In the genomic region with DNA sequence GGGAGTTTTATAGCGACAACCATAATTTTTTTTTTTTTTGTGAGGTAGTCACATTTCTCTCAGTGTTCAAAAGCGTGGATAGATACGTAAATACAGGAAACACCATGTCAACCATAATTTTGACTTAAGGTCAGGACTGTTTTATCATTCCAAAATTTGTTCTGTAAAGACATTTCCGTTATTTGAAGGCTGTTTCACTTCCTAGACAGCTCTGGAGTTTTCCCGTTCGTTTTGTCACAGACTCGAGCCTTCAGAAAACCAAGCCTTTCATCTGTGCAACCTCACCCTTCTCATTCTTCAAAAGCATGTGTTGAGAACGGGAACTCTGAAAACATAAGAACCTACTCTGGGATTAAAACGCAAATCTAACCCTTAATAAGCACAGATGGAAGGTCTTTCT, we compare ENCODE assay signal across 22 cellular contexts. TPM values are rescaled to one million over a fixed set of nuclear protein-coding genes. Genes with fewer than 3 reads are reported as not detected.
DNase-seq lines count a peak whose midpoint lies in the region; ATAC-seq, FAIRE-seq and TF ChIP-seq lines count a peak whose summit lies in the region.
"Had no signal": no experiment of that assay in that cellular context is flagged by ENCODE, and none has a peak within 500 bp of the region (broad histone marks: within the 10 kb centered on the region; RNA-seq: fewer than 3 reads in every experiment).

No MANE protein-coding gene starts in this region.

- CTCF ChIA-PET in A673 (lab: Charles Lee) (no interaction called here), K562 (lab: Yijun Ruan, JAX; ENCODE audit: low intra/inter-chr PET ratio) (interaction anchor here (0.6 kb wide), 1 partner anchor 220 kb away, joined by 3 read pairs; no protein-coding TSS in a partner anchor)

- TF ChIP-seq CTCF in A673 (conservative IDR thresholded peaks at IDR 0.05; ENCODE audit: low read depth, low read length) (no peak), RWPE2 (IDR thresholded peaks at IDR 0.05; ENCODE audit: poor library complexity, severe bottlenecking) (no peak), K562 (IDR thresholded peaks at IDR 0.05 in 2 of 3, conservative IDR thresholded peaks at IDR 0.05 in 1 of 3; ENCODE audit: insufficient read depth in 2 of 3, low read depth in 1 of 3, low read length in 3 of 3) (no peak)

- no peak overlapping the region for H2AFZ ChIP-seq in K562 (ENCODE audit: low read depth, low read length)
- H2AFZ ChIP-seq: GM23248 had no signal

- in situ Hi-C loops in K562 (cut with MboI) = no loop called here

- H3K4me1 ChIP-seq in A673 (ENCODE audit: insufficient read depth, low read length, poor library complexity, severe bottlenecking) (peaks cover 73% of the 10 kb centered on the region), RWPE2 (ENCODE audit: insufficient read depth, poor library complexity, severe bottlenecking) (peaks cover 40% of the 10 kb centered on the region), K562 (replicated peaks in 1 of 2; ENCODE audit: control insufficient read depth in 2 of 2, insufficient read depth in 2 of 2, low read length in 2 of 2) (peaks cover 5 to 8% of the 10 kb centered on the region in 2 experiments; a peak in 4 of 5 replicates)
- H3K4me1 ChIP-seq: BE2C had no signal

- WGBS in K562 (ENCODE audit: insufficient coverage, low coverage, missing lambda C conversion rate) = 5% methylated on average over 9 of the region's 9 CpGs

- peak overlapping the region; percentile 29 for H3K27ac ChIP-seq in A673 (ENCODE audit: low read depth, low read length, poor library complexity, severe bottlenecking)
- peak overlapping the region; percentile 82 for H3K27ac ChIP-seq in RWPE2 (ENCODE audit: poor library complexity, severe bottlenecking)
- H3K27ac ChIP-seq in K562 (ENCODE audit: extremely low read depth, low read depth, low read length) = no peak overlapping the region
- H3K27ac ChIP-seq: BLaER1 treated with 17β-estradiol and CSF1 and Interleukin-3, amounts not matched to agents 10 nM and 100 nM; GM23248 had no signal

- no peak overlapping the region for H3K4me2 ChIP-seq in K562 (ENCODE audit: insufficient read depth, low read length)

- DNase-seq in A673 (ENCODE audit: low spot score) (no peak), RWPE2 (ENCODE audit: low spot score) (no peak), K562 (ENCODE audit: extremely low read depth in 1 of 4, low spot score in 3 of 4) (no peak), left kidney (ENCODE audit: low read depth, low spot score) (peak; percentile 34), NOMO-1 treated with DMSO at 0.1 percent for 48 hours (lab: John Stamatoyannopoulos, UW; ENCODE audit: unreplicated experiment) (no peak), NCI-H510A (lab: John Stamatoyannopoulos, UW) (no peak), T1000 (lab: John Stamatoyannopoulos, UW) (no peak)
- DNase-seq: CD4-positive, alpha-beta T cell; DMS 273 treated with DMSO at 0.1 percent for 48 hours; DMS79; EL; GDM1; GM23248; H9 had no signal

- TF ChIP-seq EP300 in K562 (IDR thresholded peaks at IDR 0.05; ENCODE audit: low read length) = no peak

- H3K4me3 ChIP-seq in A673 (ENCODE audit: low read depth, low read length, poor library complexity, severe bottlenecking) = no peak overlapping the region
- no peak overlapping the region for H3K4me3 ChIP-seq in RWPE2 (ENCODE audit: severe bottlenecking)
- no peak overlapping the region for H3K4me3 ChIP-seq in K562
- H3K4me3 ChIP-seq: BLaER1 treated with 17β-estradiol and CSF1 and Interleukin-3, amounts not matched to agents 10 nM and 100 nM; GM12878; GM23248 had no signal

- BruUV-seq in A673 (replicated peaks; lab: Mats Ljungman, UMichigan) (no TSS peak), K562 (replicated peaks; lab: Mats Ljungman, UMichigan) (no TSS peak)

- no peak overlapping the region for H3K9ac ChIP-seq in K562 (ENCODE audit: insufficient read depth in 1 of 2, low read depth in 2 of 2, low read length in 2 of 2)
- H3K9ac ChIP-seq: BLaER1 treated with 17β-estradiol and CSF1 and Interleukin-3, amounts not matched to agents 10 nM and 100 nM; GM23248 had no signal

- no peaks in the 10 kb centered on the region for H3K9me3 ChIP-seq in A673 (ENCODE audit: low read depth, low read length, poor library complexity, severe bottlenecking)
- no peaks in the 10 kb centered on the region for H3K9me3 ChIP-seq in RWPE2 (ENCODE audit: severe bottlenecking)
- no peaks in the 10 kb centered on the region for H3K9me3 ChIP-seq in K562 (replicated peaks; ENCODE audit: control insufficient read depth, insufficient read depth, low read depth, low read length)
- H3K9me3 ChIP-seq: BE2C; BLaER1 treated with 17β-estradiol and CSF1 and Interleukin-3, amounts not matched to agents 10 nM and 100 nM had no signal

- H3K27me3 ChIP-seq in A673 (replicated peaks; ENCODE audit: insufficient read depth, low read depth, low read length, poor library complexity) = no peaks in the 10 kb centered on the region
- no peaks in the 10 kb centered on the region for H3K27me3 ChIP-seq in RWPE2 (ENCODE audit: insufficient read depth, poor library complexity, severe bottlenecking)
- peaks cover 35 to 47% of the 10 kb centered on the region in 2 experiments for H3K27me3 ChIP-seq in K562 (ENCODE audit: control insufficient read depth in 2 of 2, insufficient read depth in 2 of 2, low read length in 2 of 2)

- TF ChIP-seq RAD21 in K562 (CRISPR knock-in tag; conservative IDR thresholded peaks at IDR 0.05 in 1 of 2, IDR thresholded peaks at IDR 0.05 in 1 of 2) = no peak

- peak; percentile 29 for FAIRE-seq in K562 (lab: Jason Lieb, UNC)
- FAIRE-seq: D721Med, GM12878, GM19239 had no signal

- POLR2A ChIA-PET in A673 (lab: Charles Lee; ENCODE audit: low non-redundant PET) = interaction anchor here (0.7 to 0.8 kb wide), 3 partner anchors 18 to 296 kb away, joined by 5 to 10 read pairs (median 6); no protein-coding TSS in a partner anchor
- POLR2A ChIA-PET in K562 (lab: Yijun Ruan, JAX) = interaction anchor here (0.7 to 1.6 kb wide), 2 partner anchors 15 to 16 kb away, joined by 4 to 8 read pairs; no protein-coding TSS in a partner anchor

- intact Hi-C loops in A673 (cut with micrococcal nuclease; ENCODE audit: unreplicated experiment) (loop anchor here (10.0 kb wide), 1 partner anchor 212 kb away; no protein-coding TSS in a partner anchor), K562 (cut with micrococcal nuclease) (no loop called here)

- H3K79me2 ChIP-seq in K562 (ENCODE audit: control insufficient read depth, insufficient read depth, low read length) = no peaks in the 10 kb centered on the region

- no peaks in the 10 kb centered on the region for H4K20me1 ChIP-seq in K562 (replicated peaks; ENCODE audit: control insufficient read depth, insufficient read depth, low read length)

- ATAC-seq in RWPE2 (ENCODE audit: low read depth) (no peak), K562 (no peak)
- ATAC-seq: GM12878, HCT116 had no signal

- peaks cover 43% of the 10 kb centered on the region for H3K36me3 ChIP-seq in A673 (ENCODE audit: insufficient read depth, low read length, poor library complexity, severe bottlenecking)
- H3K36me3 ChIP-seq in RWPE2 (ENCODE audit: low read depth) = peaks cover 50% of the 10 kb centered on the region
- H3K36me3 ChIP-seq in K562 (ENCODE audit: control insufficient read depth, insufficient read depth, low read length) = no peaks in the 10 kb centered on the region
- H3K36me3 ChIP-seq: BE2C; BLaER1 treated with 17β-estradiol and CSF1 and Interleukin-3, amounts not matched to agents 10 nM and 100 nM had no signal

- TF ChIP-seq POLR2A in K562 (conservative IDR thresholded peaks at IDR 0.05) = no peak

- H3K9me1 ChIP-seq in K562 (ENCODE audit: control insufficient read depth, insufficient read depth, low read length) = no peaks in the 10 kb centered on the region

TF ChIP-seq in K562, 482 proteins besides CTCF, POLR2A, EP300 and RAD21:
- peak; percentile 55; the same call in 1 of the 2 replicates for TF ChIP-seq RNF2 (IDR thresholded peaks at IDR 0.05)
- TF ChIP-seq CBX8 (IDR thresholded peaks at IDR 0.05; ENCODE audit: borderline replicate concordance, extremely low read depth, low read depth, low read length, poor library complexity, severe bottlenecking) = peak; percentile 99
- TF ChIP-seq ETV1 (tag; conservative IDR thresholded peaks at IDR 0.05; ENCODE audit: low read depth) = no peak
- TF ChIP-seq, protein P1, sequence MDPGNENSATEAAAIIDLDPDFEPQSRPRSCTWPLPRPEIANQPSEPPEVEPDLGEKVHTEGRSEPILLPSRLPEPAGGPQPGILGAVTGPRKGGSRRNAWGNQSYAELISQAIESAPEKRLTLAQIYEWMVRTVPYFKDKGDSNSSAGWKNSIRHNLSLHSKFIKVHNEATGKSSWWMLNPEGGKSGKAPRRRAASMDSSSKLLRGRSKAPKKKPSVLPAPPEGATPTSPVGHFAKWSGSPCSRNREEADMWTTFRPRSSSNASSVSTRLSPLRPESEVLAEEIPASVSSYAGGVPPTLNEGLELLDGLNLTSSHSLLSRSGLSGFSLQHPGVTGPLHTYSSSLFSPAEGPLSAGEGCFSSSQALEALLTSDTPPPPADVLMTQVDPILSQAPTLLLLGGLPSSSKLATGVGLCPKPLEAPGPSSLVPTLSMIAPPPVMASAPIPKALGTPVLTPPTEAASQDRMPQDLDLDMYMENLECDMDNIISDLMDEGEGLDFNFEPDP (CRISPR knock-in tag; IDR thresholded peaks at IDR 0.05) = no peak
- peak; percentile 41 for TF ChIP-seq ZFP36 (IDR thresholded peaks at IDR 0.05; ENCODE audit: low read depth, low read length, partially characterized antibody)
- peak; percentile 96 for TF ChIP-seq CBX2 (IDR thresholded peaks at IDR 0.05; ENCODE audit: insufficient read depth, low read length, poor library complexity, severe bottlenecking)
- no peak for TF ChIP-seq PTBP1 (IDR thresholded peaks at IDR 0.05; ENCODE audit: low read depth, low read length)
- TF ChIP-seq BMI1 (IDR thresholded peaks at IDR 0.05; ENCODE audit: low read length) = peak; percentile 61; the same call in 1 of the 2 replicates

RNA-seq across cellular contexts. Expression of a gene that starts 17.9 kb away (rescaled TPM):
- total RNA-seq in A673 (2021) (42.7 and 49.1 TPM in 2 replicates), K562 (2014; rRNA removed) (not detected in 2 replicates), K562 (2014; rRNA removed; fragmentation: Illumina TruSeq; extraction: Trizol) (not detected in 2 replicates), K562 (2015; rRNA removed; fragmentation: Illumina TruSeq; extraction: Trizol) (not detected in 2 replicates), K562 (2021) (0.11 TPM in 2 replicates)
- total RNA-seq in K562 (2011; cell fraction: chromatin; rRNA removed; ENCODE audit: low replicate concordance) = not detected in 2 replicates
- total RNA-seq in K562 (2011; cell fraction: nucleolus; rRNA removed) = not detected in 2 replicates
- total RNA-seq in K562 (2011; cell fraction: nucleoplasm; rRNA removed) = not detected in 2 replicates
- polyA plus RNA-seq in K562 (2011; rRNA removed) (not detected in 2 replicates), K562 (2014; fragmentation: Illumina TruSeq; extraction: Trizol) (not detected in 2 replicates), K562 (2014; fragmentation: Nextera tagmentation; extraction: Ambion mirVana) (under 1 TPM; 0.07 to 0.08 TPM), K562 (2014; rRNA removed) (not detected in 2 replicates)
- polyA plus RNA-seq in K562 (2011; cell fraction: cytosol; rRNA removed) = not detected in 2 replicates
- polyA plus RNA-seq in K562 (2011; cell fraction: nucleus; rRNA removed) = not detected in 2 replicates
- 0.14 and 0.35 TPM in 2 replicates for polyA plus RNA-seq in K562 (2012)
- polyA minus RNA-seq in K562 (2011; rRNA and poly(A)+ RNA removed) = not detected in 2 replicates
- not detected in 2 replicates for polyA minus RNA-seq in K562 (2011; cell fraction: cytosol; rRNA and poly(A)+ RNA removed)
- polyA minus RNA-seq in K562 (2011; cell fraction: nucleus; rRNA and poly(A)+ RNA removed) = not detected in 2 replicates
- total RNA-seq: CD4-positive, alpha-beta T cell; CD8-positive, alpha-beta memory T cell; GM23248; H9 had no signal
- polyA plus RNA-seq: CD14-positive monocyte had no signal

Comparison
In these comparisons a context has a peak if more than half of its experiments do, and no peak if none do; other contexts are left out.
1. RNA of a gene that starts 17.9 kb away (total RNA-seq): 42.7 to 49.1 TPM in A673; 0.11 TPM in K562; every median in the first group is over 10 times any median in the second.